9 cellular contexts compared by ENCODE assay signal in genomic region chr1:159922499-159923202, GRCh38. TPM values are rescaled to one million over a fixed set of nuclear protein-coding genes. Genes with fewer than 3 reads are reported as not detected.
A peak's percentile ranks its signal among the peaks of the same experiment; 100 is the strongest.
DNase-seq lines count a peak whose midpoint lies in the region; ATAC-seq and TF ChIP-seq lines count a peak whose summit lies in the region.
"Had no signal": no experiment of that assay in that cellular context is flagged by ENCODE, and none has a peak within 500 bp of the region (broad histone marks: within the 10 kb centered on the region; RNA-seq: fewer than 3 reads in every experiment).

No MANE protein-coding gene starts in this region.

- no peak for ATAC-seq in GM23338
- ATAC-seq in psoas muscle: no peak
- ATAC-seq in GM19035 (IDR thresholded peaks at IDR 0.05; ENCODE audit: unreplicated experiment): no peak

- H2AFZ ChIP-seq in GM23338: no peak overlapping the region

- H3K4me1 Mint-ChIP-seq in GM23338: peaks cover 31% of the 10 kb centered on the region
- H3K4me1 Mint-ChIP-seq in T-helper 2 cell treated with Interferon-gamma antibody and Interleukin-4, amounts not matched to agents 5 μg/mL and 100 μg/mL, for 36 hours (ENCODE audit: low read depth): peaks cover 55% of the 10 kb centered on the region

- peaks cover 25% of the 10 kb centered on the region for H3K27me3 Mint-ChIP-seq in GM23338 (ENCODE audit: insufficient read depth, low read depth, poor library complexity)
- H3K27me3 Mint-ChIP-seq in T-helper 2 cell treated with Interferon-gamma antibody and Interleukin-4, amounts not matched to agents 5 μg/mL and 100 μg/mL, for 36 hours (ENCODE audit: low read depth): no peaks in the 10 kb centered on the region

- H3K9me3 ChIP-seq in psoas muscle: no peaks in the 10 kb centered on the region

- no peaks in the 10 kb centered on the region for H3F3A ChIP-seq in GM23338 (replicated peaks; ENCODE audit: low read depth)

- H3K4me3 Mint-ChIP-seq in GM23338: peak overlapping the region; percentile 79; the same call in 2 of the 3 replicates
- peak overlapping the region; percentile 98 for H3K4me3 Mint-ChIP-seq in T-helper 2 cell treated with Interferon-gamma antibody and Interleukin-4, amounts not matched to agents 5 μg/mL and 100 μg/mL, for 36 hours

- no peaks in the 10 kb centered on the region for H3K9me2 ChIP-seq in GM23338 (ENCODE audit: insufficient read depth)

- H3K4me3 ChIP-seq in GM23338 (peak overlapping the region; percentile 62; the same call in 1 of the 2 replicates), psoas muscle (peak overlapping the region; percentile 82)

- H3K79me2 ChIP-seq in GM23338 (replicated peaks; ENCODE audit: insufficient read depth): no peaks in the 10 kb centered on the region; the same call in 1 of the 2 replicates

- H3K4me2 ChIP-seq in GM23338: peak overlapping the region; percentile 80

- no peaks in the 10 kb centered on the region for H3K36me3 ChIP-seq in GM23338 (ENCODE audit: insufficient read depth)
- peaks cover 0 to 21% of the 10 kb centered on the region in 2 donors for H3K36me3 ChIP-seq in psoas muscle (ENCODE audit: insufficient read depth in 1 of 2, low read depth in 1 of 2)

- H3K27ac ChIP-seq in GM23338 (ENCODE audit: low read depth): no peak overlapping the region
- peak overlapping the region; percentile 84 for H3K27ac ChIP-seq in psoas muscle

- H3K27me3 ChIP-seq in GM23338 (ENCODE audit: insufficient read depth) (peaks cover 20% of the 10 kb centered on the region), psoas muscle (ENCODE audit: insufficient read depth in 3 of 3, low read length in 2 of 3) (peaks cover 0 to 19% (median 3%) of the 10 kb centered on the region in 3 donors)

- TF ChIP-seq CTCF in GM23338 (conservative IDR thresholded peaks at IDR 0.05; ENCODE audit: low read depth in 2 of 2) (no peak), psoas muscle (IDR thresholded peaks at IDR 0.05) (no peak)

- DNase-seq in GM23338 (ENCODE audit: low spot score): no peak
- no peak for DNase-seq in T-helper 2 cell treated with Interferon-gamma antibody and Interleukin-4, amounts not matched to agents 5 μg/mL and 100 μg/mL, for 36 hours (ENCODE audit: low spot score)
- DNase-seq in fibroblast of the conjunctiva (ENCODE audit: low read depth): peak; percentile 48
- peak; percentile 56 to 77 for DNase-seq in psoas muscle
- no peak for DNase-seq in 8988T
- DNase-seq in retina: no peak
- no peak for DNase-seq in AG08395 (ENCODE audit: low spot score)

- H3K4me1 ChIP-seq in GM23338 (ENCODE audit: insufficient read depth) (peaks cover 19% of the 10 kb centered on the region), psoas muscle (peaks cover 24% of the 10 kb centered on the region)

- no peaks in the 10 kb centered on the region; the same call in 2 of the 3 replicates for H3K9me3 Mint-ChIP-seq in GM23338
- no peaks in the 10 kb centered on the region for H3K9me3 Mint-ChIP-seq in T-helper 2 cell treated with Interferon-gamma antibody and Interleukin-4, amounts not matched to agents 5 μg/mL and 100 μg/mL, for 36 hours

- intact Hi-C loops in psoas muscle (cut with DNase I): no loop called here

- H4K20me1 ChIP-seq in GM23338 (replicated peaks; ENCODE audit: insufficient read depth): no peaks in the 10 kb centered on the region; the same call in 1 of the 2 replicates

- H3K36me3 Mint-ChIP-seq in GM23338 (ENCODE audit: low read depth): peaks cover 22% of the 10 kb centered on the region
- peaks cover 56% of the 10 kb centered on the region for H3K36me3 Mint-ChIP-seq in T-helper 2 cell treated with Interferon-gamma antibody and Interleukin-4, amounts not matched to agents 5 μg/mL and 100 μg/mL, for 36 hours (ENCODE audit: low read depth)

- no peak overlapping the region for H3K27ac Mint-ChIP-seq in GM23338
- peak overlapping the region; percentile 99 for H3K27ac Mint-ChIP-seq in T-helper 2 cell treated with Interferon-gamma antibody and Interleukin-4, amounts not matched to agents 5 μg/mL and 100 μg/mL, for 36 hours

- 33 to 46% (median 38%) methylated on average over 8 of the region's 8 CpGs for WGBS in psoas muscle, 3 donors

TF ChIP-seq in GM23338, 12 proteins besides CTCF, POLR2A, EP300 and RAD21:
- TF ChIP-seq POLR2AphosphoS5 (IDR thresholded peaks at IDR 0.05; ENCODE audit: low read depth) (no peak), CREB1 (CRISPR knock-in tag; IDR thresholded peaks at IDR 0.05; ENCODE audit: low read depth) (no peak), EZH2 (IDR thresholded peaks at IDR 0.05; ENCODE audit: low read depth, unreplicated experiment) (no peak), JUNB (IDR thresholded peaks at IDR 0.05; ENCODE audit: unreplicated experiment) (no peak)
TF ChIP-seq in GM23338: peak in this region for 0.

RNA-seq across cellular contexts. Expression of gene TAGLN2, which starts 2.7 kb away (rescaled TPM):
- 55.4 and 60.1 TPM in 2 replicates for total RNA-seq in GM23338 (2014; rRNA removed; shearing (Covaris generic))
- 53.7 and 58.2 TPM in 2 replicates for polyA plus RNA-seq in GM23338 (2016; fragmentation: Nextera tagmentation; extraction: Ambion mirVana)
- total RNA-seq in psoas muscle: 10 to 100 TPM; 42.8 to 61.3 (median 45.6) TPM
- 10 to 100 TPM; 29.6 to 91.6 (median 56.1) TPM for polyA plus RNA-seq in psoas muscle

RNA-seq across cellular contexts. Expression of gene CFAP45, which starts 22.7 kb away (rescaled TPM):
- total RNA-seq in GM23338 (2014; rRNA removed; shearing (Covaris generic)): not detected in 2 replicates
- polyA plus RNA-seq in GM23338 (2016; fragmentation: Nextera tagmentation; extraction: Ambion mirVana): 0.19 and 0.36 TPM in 2 replicates
- total RNA-seq in psoas muscle: under 1 TPM in 1 of 4 donors, not detected in 3; 0.42 TPM
- under 1 TPM; 0.04 to 0.25 (median 0.13) TPM for polyA plus RNA-seq in psoas muscle

RNA-seq across cellular contexts. Expression of gene IGSF9, which starts 22.8 kb away (rescaled TPM):
- total RNA-seq in GM23338 (2014; rRNA removed; shearing (Covaris generic)): 23.5 and 27.6 TPM in 2 replicates
- 9.3 and 10.3 TPM in 2 replicates for polyA plus RNA-seq in GM23338 (2016; fragmentation: Nextera tagmentation; extraction: Ambion mirVana)
- total RNA-seq in psoas muscle: not detected
- under 1 TPM in 2 of 3 donors, not detected in 1; 0.01 TPM for polyA plus RNA-seq in psoas muscle

RNA-seq across cellular contexts. Expression of gene SLAMF9, which starts 31.4 kb away (rescaled TPM):
- not detected in 2 replicates for total RNA-seq in GM23338 (2014; rRNA removed; shearing (Covaris generic))
- polyA plus RNA-seq in GM23338 (2016; fragmentation: Nextera tagmentation; extraction: Ambion mirVana) (not detected in 2 replicates), psoas muscle (not detected)
- not detected for total RNA-seq in psoas muscle
- total RNA-seq: activated CD8-positive, alpha-beta memory T cell treated with anti-CD3 and anti-CD28 coated beads for 36 hours had no signal

Comparison
In these comparisons a context has a peak if more than half of its experiments do, and no peak if none do; other contexts are left out.
1. DNase-seq: peak in fibroblast of the conjunctiva (single experiment) and psoas muscle (2 of 2); none in GM23338 (single experiment), T-helper 2 cell treated with Interferon-gamma antibody and Interleukin-4, amounts not matched to agents 5 μg/mL and 100 μg/mL, for 36 hours (single experiment), 8988T (single experiment), retina (single experiment) and AG08395 (single experiment).
2. RNA of gene IGSF9, which starts 22.8 kb away (total RNA-seq): 23.5 to 27.6 TPM in GM23338; not detected in psoas muscle; every median in the first group is over 10 times any median in the second.